13 cellular contexts compared by ENCODE assay signal in the genomic region with DNA sequence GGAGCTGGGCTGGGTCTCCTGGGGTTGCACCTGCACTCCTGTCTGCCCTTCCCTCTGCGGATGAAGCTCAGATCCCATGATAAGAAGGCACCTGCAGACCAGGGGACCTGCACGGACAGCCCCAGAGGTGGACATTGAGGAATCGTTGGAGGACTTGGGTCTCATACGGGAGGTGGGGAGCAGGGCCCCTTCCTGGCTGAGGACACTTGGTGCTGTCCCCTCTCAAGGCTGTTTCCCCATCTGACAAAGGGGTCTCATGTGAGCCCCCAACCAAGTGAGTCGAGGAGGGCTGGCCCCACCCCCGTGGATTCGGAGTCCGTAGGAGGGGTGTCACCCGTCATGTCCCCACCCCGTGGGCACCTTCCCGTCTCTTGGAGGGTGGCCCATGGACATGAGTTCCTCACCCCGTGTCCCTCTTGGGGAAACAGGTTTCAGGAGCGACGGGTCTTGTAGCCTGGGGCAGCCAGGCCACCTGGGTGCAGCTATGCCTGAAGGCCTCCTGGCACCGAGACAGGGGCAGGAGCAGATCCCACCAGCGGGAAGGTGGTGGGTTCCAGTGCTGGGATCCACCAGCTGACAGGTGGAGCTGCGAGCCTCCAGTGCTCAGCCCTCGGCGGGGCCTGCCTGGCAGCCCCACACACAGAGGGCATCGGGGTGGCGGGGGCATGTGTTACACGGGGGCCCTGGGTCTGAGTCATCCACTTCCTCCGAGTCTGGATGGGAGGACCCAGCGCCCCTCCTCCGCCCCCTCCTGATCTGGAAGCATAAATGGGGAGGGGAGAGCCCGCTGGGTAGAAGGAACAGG. TPM values are rescaled to one million over a fixed set of nuclear protein-coding genes. Genes with fewer than 3 reads are reported as not detected.
DNase-seq lines count a peak whose midpoint lies in the region; ATAC-seq, FAIRE-seq and TF ChIP-seq lines count a peak whose summit lies in the region.
"Not testable (repeated sequence)": the region's sequence is repeated elsewhere in the genome, so short reads cannot be mapped to it uniquely, and the experiment has no call there.
"Had no signal": no experiment of that assay in that cellular context is flagged by ENCODE, and none has a peak within 500 bp of the region (broad histone marks: within the 10 kb centered on the region; RNA-seq: fewer than 3 reads in every experiment).

A gene (plus strand): TSS at position 794 of the 805 bp plus-strand sequence. CDS start 212 bp downstream, outside the sequence.

- H3K9me3 Mint-ChIP-seq in natural killer cell treated with Interleukin-12 subunit alpha and Interleukin-12 subunit beta and Interleukin-15 and Interleukin-18, amount 100 ng/mL, for 72 hours; stimulated activated memory B cell treated with anti-CD40 and anti-IgM and Interleukin-4, amounts not matched to agents 10 μg/mL and 1 μg/mL and 100 μg/mL, for 72 hours: not testable (repeated sequence)

- H3K27me3 ChIP-seq in foreskin keratinocyte = peaks cover 17% of the 10 kb centered on the region

- POLR2A ChIA-PET in A549 (lab: Yijun Ruan, JAX) = not testable (repeated sequence)

- not testable (repeated sequence) for H3K4me3 ChIP-seq in A549

- H3K9me3 ChIP-seq in A549 = not testable (repeated sequence)

- peak; percentile 12 to 16; a peak in 3 of 6 replicates for ATAC-seq in A549
- ATAC-seq in SK-N-SH treated with all-trans-retinoic acid at 6 μM for 48 hours = 0 out of 3 replicates have a peak, but pooled peaks have one; percentile 5
- peak; percentile 3 for ATAC-seq in foreskin keratinocyte
- ATAC-seq in left lobe of liver = peak; percentile 18
- ATAC-seq in natural killer cell treated with Interleukin-12 subunit alpha and Interleukin-12 subunit beta and Interleukin-15 and Interleukin-18, amount 100 ng/mL, for 72 hours = peak; percentile 8 to 40
- peak; percentile 25 for ATAC-seq in stimulated activated memory B cell treated with anti-CD40 and anti-IgM and Interleukin-4, amounts not matched to agents 10 μg/mL and 1 μg/mL and 100 μg/mL, for 72 hours

- TF ChIP-seq EP300 in A549 (IDR thresholded peaks at IDR 0.05); Ishikawa (IDR thresholded peaks at IDR 0.05; ENCODE audit: borderline replicate concordance): not testable (repeated sequence)

- not testable (repeated sequence) for H3K4me1 Mint-ChIP-seq in natural killer cell treated with Interleukin-12 subunit alpha and Interleukin-12 subunit beta and Interleukin-15 and Interleukin-18, amount 100 ng/mL, for 72 hours (ENCODE audit: low read depth in 2 of 2); stimulated activated memory B cell treated with anti-CD40 and anti-IgM and Interleukin-4, amounts not matched to agents 10 μg/mL and 1 μg/mL and 100 μg/mL, for 72 hours

- DNase-seq in A549 (ENCODE audit: low read depth in 1 of 2, low spot score in 1 of 2); foreskin keratinocyte; left lobe of liver (ENCODE audit: low spot score): not testable (repeated sequence)
- DNase-seq in natural killer cell treated with Interleukin-12 subunit alpha and Interleukin-12 subunit beta and Interleukin-15 and Interleukin-18, amount 100 ng/mL, for 72 hours (ENCODE audit: low spot score) = peak; percentile 56

- WGBS in A549 (ENCODE audit: missing lambda C conversion rate) = 32% methylated on average over 11 of the region's 26 CpGs

- not testable (repeated sequence) for TF ChIP-seq POLR2A in A549 (IDR thresholded peaks at IDR 0.05; ENCODE audit: low read length)

- TF ChIP-seq RAD21 in A549 (conservative IDR thresholded peaks at IDR 0.05 in 1 of 2, IDR thresholded peaks at IDR 0.05 in 1 of 2); Ishikawa (IDR thresholded peaks at IDR 0.05; ENCODE audit: low read depth): not testable (repeated sequence)

- H3K27ac ChIP-seq in A549, foreskin keratinocyte: not testable (repeated sequence)

- CTCF ChIA-PET in A549 (lab: Yijun Ruan, JAX) = interaction anchor here (0.9 kb wide), 1 partner anchor 198 kb away, joined by 3 read pairs; no protein-coding TSS in a partner anchor

- not testable (repeated sequence) for H3K36me3 Mint-ChIP-seq in natural killer cell treated with Interleukin-12 subunit alpha and Interleukin-12 subunit beta and Interleukin-15 and Interleukin-18, amount 100 ng/mL, for 72 hours; stimulated activated memory B cell treated with anti-CD40 and anti-IgM and Interleukin-4, amounts not matched to agents 10 μg/mL and 1 μg/mL and 100 μg/mL, for 72 hours

- H3K27ac Mint-ChIP-seq in natural killer cell treated with Interleukin-12 subunit alpha and Interleukin-12 subunit beta and Interleukin-15 and Interleukin-18, amount 100 ng/mL, for 72 hours; stimulated activated memory B cell treated with anti-CD40 and anti-IgM and Interleukin-4, amounts not matched to agents 10 μg/mL and 1 μg/mL and 100 μg/mL, for 72 hours: not testable (repeated sequence)

- H3K4me2 ChIP-seq in A549 = not testable (repeated sequence)

- H3K27me3 Mint-ChIP-seq in natural killer cell treated with Interleukin-12 subunit alpha and Interleukin-12 subunit beta and Interleukin-15 and Interleukin-18, amount 100 ng/mL, for 72 hours = not testable (repeated sequence)
- H3K27me3 Mint-ChIP-seq in stimulated activated memory B cell treated with anti-CD40 and anti-IgM and Interleukin-4, amounts not matched to agents 10 μg/mL and 1 μg/mL and 100 μg/mL, for 72 hours = peaks cover 38% of the 10 kb centered on the region

- H3K4me1 ChIP-seq in A549, foreskin keratinocyte: not testable (repeated sequence)

- not testable (repeated sequence) for H3K4me3 Mint-ChIP-seq in natural killer cell treated with Interleukin-12 subunit alpha and Interleukin-12 subunit beta and Interleukin-15 and Interleukin-18, amount 100 ng/mL, for 72 hours; stimulated activated memory B cell treated with anti-CD40 and anti-IgM and Interleukin-4, amounts not matched to agents 10 μg/mL and 1 μg/mL and 100 μg/mL, for 72 hours

- not testable (repeated sequence) for TF ChIP-seq CTCF in A549 (IDR thresholded peaks at IDR 0.05); foreskin keratinocyte (conservative IDR thresholded peaks at IDR 0.05)

- not testable (repeated sequence) for FAIRE-seq in A549 (lab: Jason Lieb, UNC)

TF ChIP-seq in Ishikawa, 13 proteins besides CTCF, POLR2A, EP300 and RAD21:
- 0 out of 2 replicates have a peak, but pooled peaks have one; percentile 30 for TF ChIP-seq ZBTB7A (IDR thresholded peaks at IDR 0.05; ENCODE audit: low read depth)

RNA-seq across cellular contexts. Expression of the gene that starts here (rescaled TPM):
- polyA plus RNA-seq in A549 (2011; rRNA removed) (not detected in 2 replicates), A549 (2017; fragmentation: RNase III; extraction: RNeasy Plus Mini Kit Qiagen cat#74134 plus additional on column Dnase treatment) (not detected in 3 replicates), foreskin keratinocyte (not detected in 2 replicates)
- not detected in 2 replicates for polyA plus RNA-seq in A549 (2012; cell fraction: cytosol; rRNA removed)
- polyA plus RNA-seq in A549 (2012; cell fraction: nucleus; rRNA removed) = not detected in 2 replicates
- polyA minus RNA-seq in A549 (2011; rRNA and poly(A)+ RNA removed) = not detected in 2 replicates
- total RNA-seq in foreskin keratinocyte (not detected in 2 replicates), left lobe of liver (not detected)
- total RNA-seq in natural killer cell treated with Interleukin-12 subunit alpha and Interleukin-12 subunit beta and Interleukin-15 and Interleukin-18, amount 100 ng/mL, for 72 hours = not detected
- total RNA-seq: CD4-positive, CD25-positive, alpha-beta regulatory T cell; CD8-positive, alpha-beta memory T cell; G401; GM12878; H7 had no signal
- polyA plus RNA-seq: AG04450; CD4-positive, CD25-positive, alpha-beta regulatory T cell; CD8-positive, alpha-beta memory T cell; GM12878 had no signal

Comparison
In these comparisons a context has a peak if more than half of its experiments do, and no peak if none do; other contexts are left out.
1. Peak in ATAC-seq in A549; RNA of the gene not detected or under 1 TPM.
2. Peak in ATAC-seq in foreskin keratinocyte; RNA of the gene not detected or under 1 TPM.
3. Peak in ATAC-seq in left lobe of liver; RNA of the gene not detected or under 1 TPM.
4. Peak in DNase-seq and ATAC-seq in natural killer cell treated with Interleukin-12 subunit alpha and Interleukin-12 subunit beta and Interleukin-15 and Interleukin-18, amount 100 ng/mL, for 72 hours; RNA of the gene not detected or under 1 TPM.